9 cellular contexts compared by ENCODE assay signal in the genomic region with DNA sequence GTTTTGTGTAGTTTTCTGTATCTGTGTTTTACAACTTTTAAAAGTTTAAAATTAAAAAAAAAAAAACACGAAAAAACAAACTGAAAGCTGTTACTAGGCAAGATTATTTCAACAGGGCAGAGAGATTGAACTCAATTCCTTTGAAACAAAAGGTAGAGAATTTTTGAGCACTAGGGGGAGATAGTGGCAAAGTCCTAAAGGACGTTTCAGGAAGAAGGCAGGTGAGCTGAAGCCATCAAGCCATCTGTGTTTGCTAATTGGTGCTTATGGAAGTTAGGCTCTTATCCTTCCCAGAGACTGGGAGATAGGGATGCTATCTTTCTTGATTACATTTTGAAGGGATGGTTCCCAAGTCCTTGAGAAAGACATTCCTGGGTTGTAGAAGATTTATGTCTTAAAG.
A peak's percentile ranks its signal among the peaks of the same experiment; 100 is the strongest.
DNase-seq lines count a peak whose midpoint lies in the region; ATAC-seq and TF ChIP-seq lines count a peak whose summit lies in the region.
"Had no signal": no experiment of that assay in that cellular context is flagged by ENCODE, and none has a peak within 500 bp of the region (broad histone marks: within the 10 kb centered on the region; RNA-seq: fewer than 3 reads in every experiment).

No MANE protein-coding gene starts in this region.

- ATAC-seq in body of pancreas, result no peak
- no peak for ATAC-seq in psoas muscle

- H3K27ac Mint-ChIP-seq in activated T-helper 1 cell treated with anti-CD3 and anti-CD28 coated beads, Interleukin-12 subunit alpha, Interleukin-12 subunit beta, Interleukin-2, Interleukin-4 antibody, amounts not matched to agents 30 ng/mL and 10 ng/mL and 1 ng/mL, durations not matched to agents 14 hours and 24 hours and 36 hours, result no peak overlapping the region

- H3K4me3 ChIP-seq in body of pancreas, result no peak overlapping the region
- no peak overlapping the region for H3K4me3 ChIP-seq in psoas muscle
- H3K4me3 ChIP-seq: BLaER1 treated with 17β-estradiol and CSF1 and Interleukin-3, amounts not matched to agents 10 nM and 100 nM had no signal

- H3K27me3 ChIP-seq in body of pancreas, result no peaks in the 10 kb centered on the region
- H3K27me3 ChIP-seq in psoas muscle (ENCODE audit: insufficient read depth in 3 of 3, low read length in 2 of 3), result peaks cover 0 to 21% (median under 1%) of the 10 kb centered on the region in 3 donors

- H3K36me3 ChIP-seq in body of pancreas (replicated peaks in 1 of 2; ENCODE audit: insufficient read depth in 1 of 2, low read depth in 2 of 2) (no peaks in the 10 kb centered on the region), psoas muscle (ENCODE audit: insufficient read depth in 1 of 2, low read depth in 1 of 2) (no peaks in the 10 kb centered on the region)
- H3K36me3 ChIP-seq: BLaER1 treated with 17β-estradiol and CSF1 and Interleukin-3, amounts not matched to agents 10 nM and 100 nM had no signal

- H3K9me3 ChIP-seq in body of pancreas (no peaks in the 10 kb centered on the region), psoas muscle (no peaks in the 10 kb centered on the region)

- H3K9me3 Mint-ChIP-seq in activated T-helper 1 cell treated with anti-CD3 and anti-CD28 coated beads, Interleukin-12 subunit alpha, Interleukin-12 subunit beta, Interleukin-2, Interleukin-4 antibody, amounts not matched to agents 30 ng/mL and 10 ng/mL and 1 ng/mL, durations not matched to agents 14 hours and 24 hours and 36 hours, result no peaks in the 10 kb centered on the region

- H3K4me1 ChIP-seq in body of pancreas (no peaks in the 10 kb centered on the region), psoas muscle (no peaks in the 10 kb centered on the region)

- H3K4me1 Mint-ChIP-seq in activated T-helper 1 cell treated with anti-CD3 and anti-CD28 coated beads, Interleukin-12 subunit alpha, Interleukin-12 subunit beta, Interleukin-2, Interleukin-4 antibody, amounts not matched to agents 30 ng/mL and 10 ng/mL and 1 ng/mL, durations not matched to agents 14 hours and 24 hours and 36 hours (ENCODE audit: low read depth), result no peaks in the 10 kb centered on the region

- 1 to 6% methylated on average over 2 of the region's 2 CpGs for WGBS in body of pancreas, 2 donors
- 20 to 25% (median 21%) methylated on average over 2 of the region's 2 CpGs for WGBS in psoas muscle, 3 donors

- H3K36me3 Mint-ChIP-seq in activated T-helper 1 cell treated with anti-CD3 and anti-CD28 coated beads, Interleukin-12 subunit alpha, Interleukin-12 subunit beta, Interleukin-2, Interleukin-4 antibody, amounts not matched to agents 30 ng/mL and 10 ng/mL and 1 ng/mL, durations not matched to agents 14 hours and 24 hours and 36 hours (ENCODE audit: low read depth), result no peaks in the 10 kb centered on the region

- H3K4me3 Mint-ChIP-seq in activated T-helper 1 cell treated with anti-CD3 and anti-CD28 coated beads, Interleukin-12 subunit alpha, Interleukin-12 subunit beta, Interleukin-2, Interleukin-4 antibody, amounts not matched to agents 30 ng/mL and 10 ng/mL and 1 ng/mL, durations not matched to agents 14 hours and 24 hours and 36 hours, result no peak overlapping the region

- peak in 6 of 7 experiments; percentile 28 to 46 (median 34) for TF ChIP-seq CTCF in body of pancreas (IDR thresholded peaks at IDR 0.05)
- TF ChIP-seq CTCF in psoas muscle (IDR thresholded peaks at IDR 0.05), result peak; percentile 27

- peaks cover 3% of the 10 kb centered on the region for H3K27me3 Mint-ChIP-seq in activated T-helper 1 cell treated with anti-CD3 and anti-CD28 coated beads, Interleukin-12 subunit alpha, Interleukin-12 subunit beta, Interleukin-2, Interleukin-4 antibody, amounts not matched to agents 30 ng/mL and 10 ng/mL and 1 ng/mL, durations not matched to agents 14 hours and 24 hours and 36 hours (ENCODE audit: insufficient read depth)

- DNase-seq in NCI-H2171 treated with DMSO at 0.1 percent for 48 hours (lab: John Stamatoyannopoulos, UW) (peak; percentile 50), NCI-H2171 (lab: John Stamatoyannopoulos, UW) (no peak), NCI-H146 treated with DMSO at 0.1 percent for 48 hours (lab: John Stamatoyannopoulos, UW; ENCODE audit: unreplicated experiment) (peak; percentile 49), body of pancreas (peak in 1 of 4 donors; percentile 7), psoas muscle (no peak), ecto neural progenitor cell (ENCODE audit: low spot score) (no peak), foreskin melanocyte (no peak)
- no peak for DNase-seq in activated T-helper 1 cell treated with anti-CD3 and anti-CD28 coated beads, Interleukin-12 subunit alpha, Interleukin-12 subunit beta, Interleukin-2, Interleukin-4 antibody, amounts not matched to agents 30 ng/mL and 10 ng/mL and 1 ng/mL, durations not matched to agents 14 hours and 24 hours and 36 hours (ENCODE audit: low spot score)

- intact Hi-C loops in body of pancreas (cut with DNase I), result no loop called here
- intact Hi-C loops in psoas muscle (cut with DNase I), result no loop called here
- intact Hi-C loops in activated T-helper 1 cell treated with anti-CD3 and anti-CD28 coated beads, Interleukin-12 subunit alpha, Interleukin-12 subunit beta, Interleukin-2, Interleukin-4 antibody, amounts not matched to agents 30 ng/mL and 10 ng/mL and 1 ng/mL, durations not matched to agents 14 hours and 24 hours and 36 hours (cut with micrococcal nuclease), result no loop called here

- no peak for TF ChIP-seq POLR2A in body of pancreas (IDR thresholded peaks at IDR 0.05)

- H3K27ac ChIP-seq in body of pancreas (no peak overlapping the region), psoas muscle (no peak overlapping the region)
- H3K27ac ChIP-seq: BLaER1 treated with 17β-estradiol and CSF1 and Interleukin-3, amounts not matched to agents 10 nM and 100 nM had no signal

Comparison
In these comparisons a context has a peak if more than half of its experiments do, and no peak if none do; other contexts are left out.
1. DNase-seq: peak in NCI-H2171 treated with DMSO at 0.1 percent for 48 hours (single experiment) and NCI-H146 treated with DMSO at 0.1 percent for 48 hours (single experiment); none in NCI-H2171 (single experiment), psoas muscle (0 of 2), activated T-helper 1 cell treated with anti-CD3 and anti-CD28 coated beads, Interleukin-12 subunit alpha, Interleukin-12 subunit beta, Interleukin-2, Interleukin-4 antibody, amounts not matched to agents 30 ng/mL and 10 ng/mL and 1 ng/mL, durations not matched to agents 14 hours and 24 hours and 36 hours (single experiment), ecto neural progenitor cell (single experiment) and foreskin melanocyte (single experiment).